In genomic region chr11:57978686-57979531, GRCh38 we compare ENCODE assay signal across 1 cellular context.
TF ChIP-seq lines count a peak whose summit lies in the region.

No MANE protein-coding gene starts in this region.

TF ChIP-seq in HepG2, 621 proteins besides CTCF, POLR2A, EP300 and RAD21 (continues in another document):
- TF ChIP-seq ZNF326 (CRISPR knock-in tag; IDR thresholded peaks at IDR 0.05; ENCODE audit: borderline replicate concordance) (no peak), RFX3 (CRISPR knock-in tag; IDR thresholded peaks at IDR 0.05) (no peak), ZNF607 (CRISPR knock-in tag; IDR thresholded peaks at IDR 0.05; ENCODE audit: borderline replicate concordance) (no peak), BCL6 (CRISPR knock-in tag; IDR thresholded peaks at IDR 0.05) (peak; percentile 76), HMGXB4 (CRISPR knock-in tag; IDR thresholded peaks at IDR 0.05; ENCODE audit: borderline replicate concordance in 1 of 2, low read depth in 1 of 2) (no peak), ZFP36L2 (CRISPR knock-in tag; IDR thresholded peaks at IDR 0.05) (no peak), ZFP36L1 (CRISPR knock-in tag; IDR thresholded peaks at IDR 0.05) (no peak), ZNF749 (CRISPR knock-in tag; IDR thresholded peaks at IDR 0.05; ENCODE audit: borderline replicate concordance) (peak; percentile 52; the same call in 1 of the 2 replicates), PAXIP1 (CRISPR knock-in tag; conservative IDR thresholded peaks at IDR 0.05) (peak; percentile 72), KLF13 (CRISPR knock-in tag; IDR thresholded peaks at IDR 0.05) (no peak), ZBTB43 (CRISPR knock-in tag; conservative IDR thresholded peaks at IDR 0.05) (no peak), MIXL1 (CRISPR knock-in tag; IDR thresholded peaks at IDR 0.05) (peak; percentile 6), ZNF337 (CRISPR knock-in tag; IDR thresholded peaks at IDR 0.05; ENCODE audit: borderline replicate concordance, low read depth) (no peak), ISL2 (CRISPR knock-in tag; IDR thresholded peaks at IDR 0.05) (peak; percentile 89), MAF1 (CRISPR knock-in tag; IDR thresholded peaks at IDR 0.05; ENCODE audit: borderline replicate concordance) (no peak), ZNF614 (CRISPR knock-in tag; IDR thresholded peaks at IDR 0.05; ENCODE audit: borderline replicate concordance) (peak; percentile 63; the same call in 1 of the 2 replicates), NFE2L2 (IDR thresholded peaks at IDR 0.05; ENCODE audit: low read length) (no peak), SOX5 (CRISPR knock-in tag; IDR thresholded peaks at IDR 0.05; ENCODE audit: borderline replicate concordance) (peak; percentile 78; the same call in 1 of the 2 replicates), ZNF660 (CRISPR knock-in tag; IDR thresholded peaks at IDR 0.05; ENCODE audit: borderline replicate concordance, low read depth) (no peak), HDAC2 (CRISPR knock-in tag; IDR thresholded peaks at IDR 0.05) (peak; percentile 79), CENPX (CRISPR knock-in tag; IDR thresholded peaks at IDR 0.05) (no peak), ZNF609 (CRISPR knock-in tag; IDR thresholded peaks at IDR 0.05; ENCODE audit: borderline replicate concordance) (peak; percentile 40; the same call in 1 of the 2 replicates), KLF16 (CRISPR knock-in tag; IDR thresholded peaks at IDR 0.05) (no peak), PTBP1 (IDR thresholded peaks at IDR 0.05; ENCODE audit: low read depth, low read length, poor library complexity, severe bottlenecking) (no peak), HNF4A (CRISPR knock-in tag; IDR thresholded peaks at IDR 0.05) (peak; percentile 72), ZNF878 (CRISPR knock-in tag; IDR thresholded peaks at IDR 0.05) (0 out of 2 replicates have a peak, but pooled peaks have one; percentile 16), MED8 (CRISPR knock-in tag; IDR thresholded peaks at IDR 0.05; ENCODE audit: insufficient replicate concordance) (peak; percentile 37), ZNF34 (CRISPR knock-in tag; IDR thresholded peaks at IDR 0.05; ENCODE audit: borderline replicate concordance) (no peak), MTA1 (CRISPR knock-in tag; IDR thresholded peaks at IDR 0.05; ENCODE audit: borderline replicate concordance) (no peak), PAF1 (CRISPR knock-in tag; IDR thresholded peaks at IDR 0.05) (no peak), ZNF24 (IDR thresholded peaks at IDR 0.05) (no peak), POGZ (CRISPR knock-in tag; IDR thresholded peaks at IDR 0.05) (0 out of 2 replicates have a peak, but pooled peaks have one; percentile 26), PRDM15 (CRISPR knock-in tag; IDR thresholded peaks at IDR 0.05) (0 out of 2 replicates have a peak, but pooled peaks have one; percentile 20), HOMEZ (CRISPR knock-in tag; IDR thresholded peaks at IDR 0.05; ENCODE audit: low read depth) (peak; percentile 17; the same call in 1 of the 2 replicates), ZNF7 (CRISPR knock-in tag; IDR thresholded peaks at IDR 0.05) (no peak), ZNF557 (CRISPR knock-in tag; IDR thresholded peaks at IDR 0.05) (no peak), BRD4 (CRISPR knock-in tag; IDR thresholded peaks at IDR 0.05) (0 out of 2 replicates have a peak, but pooled peaks have one; percentile 58), HDAC1 (CRISPR knock-in tag; IDR thresholded peaks at IDR 0.05) (peak; percentile 55; the same call in 1 of the 2 replicates), ZNF75D (CRISPR knock-in tag; IDR thresholded peaks at IDR 0.05; ENCODE audit: borderline replicate concordance) (no peak), GATAD2A (CRISPR knock-in tag; IDR thresholded peaks at IDR 0.05) (peak; percentile 90), SOX6 (IDR thresholded peaks at IDR 0.05) (no peak), SOX6 (CRISPR knock-in tag; IDR thresholded peaks at IDR 0.05) (peak; percentile 85), FOXM1 (CRISPR knock-in tag; IDR thresholded peaks at IDR 0.05) (no peak), POLR2AphosphoS5 (IDR thresholded peaks at IDR 0.05; ENCODE audit: low read depth, low read length) (peak; percentile 56; the same call in 1 of the 2 replicates), NKX3-1 (CRISPR knock-in tag; IDR thresholded peaks at IDR 0.05) (0 out of 2 replicates have a peak, but pooled peaks have one; percentile 30), HNRNPH1 (optimal IDR thresholded peaks at IDR 0.05; ENCODE audit: low read depth, low read length) (no peak), ATRX (CRISPR knock-in tag; IDR thresholded peaks at IDR 0.05; ENCODE audit: borderline replicate concordance) (no peak), ZNF292 (CRISPR knock-in tag; IDR thresholded peaks at IDR 0.05; ENCODE audit: borderline replicate concordance, low read depth) (peak; percentile 33; the same call in 1 of the 2 replicates), HOXA7 (CRISPR knock-in tag; IDR thresholded peaks at IDR 0.05) (no peak), SOX13 (IDR thresholded peaks at IDR 0.05) (peak; percentile 18; the same call in 1 of the 2 replicates), SOX13 (CRISPR knock-in tag; conservative IDR thresholded peaks at IDR 0.05 in 1 of 2, IDR thresholded peaks at IDR 0.05 in 1 of 2) (peak in 1 of 2 experiments; percentile 92; a peak in 2 of 4 replicates), ZFP1 (CRISPR knock-in tag; IDR thresholded peaks at IDR 0.05) (peak; percentile 20; the same call in 1 of the 2 replicates), CREM (IDR thresholded peaks at IDR 0.05) (peak; percentile 33; the same call in 1 of the 2 replicates), CREM (CRISPR knock-in tag; IDR thresholded peaks at IDR 0.05) (no peak)
